3 cellular contexts compared by ENCODE assay signal in the genomic region with DNA sequence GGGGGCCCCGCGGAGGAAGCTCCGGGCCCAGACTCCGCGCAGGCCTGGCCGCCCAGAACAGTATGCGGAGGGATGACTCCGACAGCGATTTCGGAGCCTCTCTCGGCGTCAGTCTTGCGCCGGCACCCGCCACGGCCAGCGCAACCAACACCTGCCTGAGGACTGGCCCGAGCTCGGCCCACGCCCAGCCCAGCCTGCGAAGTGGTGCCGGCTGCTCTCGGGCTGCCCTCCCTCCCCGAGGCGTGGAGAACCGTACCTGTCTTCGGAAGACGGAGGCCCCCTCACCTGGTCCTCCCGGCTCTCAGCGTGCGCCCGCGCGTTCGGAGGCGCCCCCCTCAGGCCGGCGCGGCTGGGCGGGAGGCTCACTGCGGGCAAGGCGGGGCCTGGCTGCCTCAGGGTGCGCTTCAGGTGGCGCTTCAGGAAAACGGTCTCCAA.
A peak's percentile ranks its signal among the peaks of the same experiment; 100 is the strongest.
TF ChIP-seq lines count a peak whose summit lies in the region.

A gene with protein sequence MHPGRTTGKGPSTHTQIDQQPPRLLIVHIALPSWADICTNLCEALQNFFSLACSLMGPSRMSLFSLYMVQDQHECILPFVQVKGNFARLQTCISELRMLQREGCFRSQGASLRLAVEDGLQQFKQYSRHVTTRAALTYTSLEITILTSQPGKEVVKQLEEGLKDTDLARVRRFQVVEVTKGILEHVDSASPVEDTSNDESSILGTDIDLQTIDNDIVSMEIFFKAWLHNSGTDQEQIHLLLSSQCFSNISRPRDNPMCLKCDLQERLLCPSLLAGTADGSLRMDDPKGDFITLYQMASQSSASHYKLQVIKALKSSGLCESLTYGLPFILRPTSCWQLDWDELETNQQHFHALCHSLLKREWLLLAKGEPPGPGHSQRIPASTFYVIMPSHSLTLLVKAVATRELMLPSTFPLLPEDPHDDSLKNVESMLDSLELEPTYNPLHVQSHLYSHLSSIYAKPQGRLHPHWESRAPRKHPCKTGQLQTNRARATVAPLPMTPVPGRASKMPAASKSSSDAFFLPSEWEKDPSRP (minus strand): TSS at position 322 of the 435 bp plus-strand sequence. CDS start 8,055 bp downstream, outside the sequence.

TF ChIP-seq in IMR-90, 13 proteins besides CTCF, POLR2A, EP300 and RAD21:
- TF ChIP-seq MAZ (IDR thresholded peaks at IDR 0.05; ENCODE audit: borderline replicate concordance, low read depth, low read length) (no peak), RCOR1 (IDR thresholded peaks at IDR 0.05; ENCODE audit: insufficient replicate concordance, low read length) (no peak), RFX5 (IDR thresholded peaks at IDR 0.05; ENCODE audit: low read depth, low read length) (no peak), FOS (IDR thresholded peaks at IDR 0.05; ENCODE audit: low read depth, low read length) (no peak), MXI1 (IDR thresholded peaks at IDR 0.05; ENCODE audit: borderline replicate concordance, low read depth, low read length) (no peak), CEBPB (IDR thresholded peaks at IDR 0.05; ENCODE audit: low read depth, low read length) (no peak), CHD1 (IDR thresholded peaks at IDR 0.05; ENCODE audit: low read depth, low read length) (no peak), SMC3 (IDR thresholded peaks at IDR 0.05; ENCODE audit: low read depth, low read length) (no peak), NFE2L2 (IDR thresholded peaks at IDR 0.05; ENCODE audit: low read depth, low read length) (no peak), MAFK (IDR thresholded peaks at IDR 0.05; ENCODE audit: low read depth, low read length) (no peak), BHLHE40 (IDR thresholded peaks at IDR 0.05; ENCODE audit: low read depth, low read length) (no peak)
- TF ChIP-seq, protein P1, sequence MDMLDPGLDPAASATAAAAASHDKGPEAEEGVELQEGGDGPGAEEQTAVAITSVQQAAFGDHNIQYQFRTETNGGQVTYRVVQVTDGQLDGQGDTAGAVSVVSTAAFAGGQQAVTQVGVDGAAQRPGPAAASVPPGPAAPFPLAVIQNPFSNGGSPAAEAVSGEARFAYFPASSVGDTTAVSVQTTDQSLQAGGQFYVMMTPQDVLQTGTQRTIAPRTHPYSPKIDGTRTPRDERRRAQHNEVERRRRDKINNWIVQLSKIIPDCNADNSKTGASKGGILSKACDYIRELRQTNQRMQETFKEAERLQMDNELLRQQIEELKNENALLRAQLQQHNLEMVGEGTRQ (IDR thresholded peaks at IDR 0.05; ENCODE audit: low read depth, low read length), result no peak
- TF ChIP-seq, protein P2, sequence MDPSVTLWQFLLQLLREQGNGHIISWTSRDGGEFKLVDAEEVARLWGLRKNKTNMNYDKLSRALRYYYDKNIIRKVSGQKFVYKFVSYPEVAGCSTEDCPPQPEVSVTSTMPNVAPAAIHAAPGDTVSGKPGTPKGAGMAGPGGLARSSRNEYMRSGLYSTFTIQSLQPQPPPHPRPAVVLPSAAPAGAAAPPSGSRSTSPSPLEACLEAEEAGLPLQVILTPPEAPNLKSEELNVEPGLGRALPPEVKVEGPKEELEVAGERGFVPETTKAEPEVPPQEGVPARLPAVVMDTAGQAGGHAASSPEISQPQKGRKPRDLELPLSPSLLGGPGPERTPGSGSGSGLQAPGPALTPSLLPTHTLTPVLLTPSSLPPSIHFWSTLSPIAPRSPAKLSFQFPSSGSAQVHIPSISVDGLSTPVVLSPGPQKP (IDR thresholded peaks at IDR 0.05; ENCODE audit: borderline replicate concordance, low read depth, low read length), result no peak
TF ChIP-seq in IMR-90: peak in this region for 0.

TF ChIP-seq in K562, 482 proteins besides CTCF, POLR2A, EP300 and RAD21:
- TF ChIP-seq NR2C2 (CRISPR knock-in tag; IDR thresholded peaks at IDR 0.05), result no peak
- TF ChIP-seq NR2C2 (tag; IDR thresholded peaks at IDR 0.05), result no peak
- TF ChIP-seq, protein P3, sequence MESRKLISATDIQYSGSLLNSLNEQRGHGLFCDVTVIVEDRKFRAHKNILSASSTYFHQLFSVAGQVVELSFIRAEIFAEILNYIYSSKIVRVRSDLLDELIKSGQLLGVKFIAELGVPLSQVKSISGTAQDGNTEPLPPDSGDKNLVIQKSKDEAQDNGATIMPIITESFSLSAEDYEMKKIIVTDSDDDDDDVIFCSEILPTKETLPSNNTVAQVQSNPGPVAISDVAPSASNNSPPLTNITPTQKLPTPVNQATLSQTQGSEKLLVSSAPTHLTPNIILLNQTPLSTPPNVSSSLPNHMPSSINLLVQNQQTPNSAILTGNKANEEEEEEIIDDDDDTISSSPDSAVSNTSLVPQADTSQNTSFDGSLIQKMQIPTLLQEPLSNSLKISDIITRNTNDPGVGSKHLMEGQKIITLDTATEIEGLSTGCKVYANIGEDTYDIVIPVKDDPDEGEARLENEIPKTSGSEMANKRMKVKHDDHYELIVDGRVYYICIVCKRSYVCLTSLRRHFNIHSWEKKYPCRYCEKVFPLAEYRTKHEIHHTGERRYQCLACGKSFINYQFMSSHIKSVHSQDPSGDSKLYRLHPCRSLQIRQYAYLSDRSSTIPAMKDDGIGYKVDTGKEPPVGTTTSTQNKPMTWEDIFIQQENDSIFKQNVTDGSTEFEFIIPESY (CRISPR knock-in tag; IDR thresholded peaks at IDR 0.05), result peak; percentile 46; the same call in 1 of the 2 replicates
- TF ChIP-seq, protein P4, sequence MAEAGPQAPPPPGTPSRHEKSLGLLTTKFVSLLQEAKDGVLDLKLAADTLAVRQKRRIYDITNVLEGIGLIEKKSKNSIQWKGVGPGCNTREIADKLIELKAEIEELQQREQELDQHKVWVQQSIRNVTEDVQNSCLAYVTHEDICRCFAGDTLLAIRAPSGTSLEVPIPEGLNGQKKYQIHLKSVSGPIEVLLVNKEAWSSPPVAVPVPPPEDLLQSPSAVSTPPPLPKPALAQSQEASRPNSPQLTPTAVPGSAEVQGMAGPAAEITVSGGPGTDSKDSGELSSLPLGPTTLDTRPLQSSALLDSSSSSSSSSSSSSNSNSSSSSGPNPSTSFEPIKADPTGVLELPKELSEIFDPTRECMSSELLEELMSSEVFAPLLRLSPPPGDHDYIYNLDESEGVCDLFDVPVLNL (CRISPR knock-in tag; IDR thresholded peaks at IDR 0.05; ENCODE audit: low read depth), result no peak
- no peak for TF ChIP-seq NFXL1 (CRISPR knock-in tag; IDR thresholded peaks at IDR 0.05)
- TF ChIP-seq KAT2B (IDR thresholded peaks at IDR 0.05; ENCODE audit: low read depth, low read length), result no peak

TF ChIP-seq in SK-N-SH treated with all-trans-retinoic acid at 6 μM for 48 hours, 23 proteins besides CTCF, POLR2A, EP300 and RAD21:
- TF ChIP-seq SNAI2 (CRISPR knock-in tag; IDR thresholded peaks at IDR 0.05) (no peak), ARNTL (CRISPR knock-in tag; IDR thresholded peaks at IDR 0.05; ENCODE audit: borderline replicate concordance, low read depth) (no peak), GLIS3 (CRISPR knock-in tag; IDR thresholded peaks at IDR 0.05) (no peak), PPARA (CRISPR knock-in tag; IDR thresholded peaks at IDR 0.05; ENCODE audit: borderline replicate concordance) (no peak), ZNF8 (CRISPR knock-in tag; IDR thresholded peaks at IDR 0.05) (no peak), ZFP30 (CRISPR knock-in tag; IDR thresholded peaks at IDR 0.05) (no peak), ZNF70 (CRISPR knock-in tag; IDR thresholded peaks at IDR 0.05) (no peak), TOX (CRISPR knock-in tag; IDR thresholded peaks at IDR 0.05; ENCODE audit: borderline replicate concordance) (no peak), BACH2 (CRISPR knock-in tag; IDR thresholded peaks at IDR 0.05; ENCODE audit: borderline replicate concordance) (no peak), ESRRG (CRISPR knock-in tag; IDR thresholded peaks at IDR 0.05) (no peak), ISL1 (CRISPR knock-in tag; IDR thresholded peaks at IDR 0.05) (no peak), ZFP3 (CRISPR knock-in tag; IDR thresholded peaks at IDR 0.05) (no peak), ZNF565 (CRISPR knock-in tag; conservative IDR thresholded peaks at IDR 0.05; ENCODE audit: low read depth) (no peak), CSDC2 (CRISPR knock-in tag; IDR thresholded peaks at IDR 0.05) (no peak)
- TF ChIP-seq, protein P5, sequence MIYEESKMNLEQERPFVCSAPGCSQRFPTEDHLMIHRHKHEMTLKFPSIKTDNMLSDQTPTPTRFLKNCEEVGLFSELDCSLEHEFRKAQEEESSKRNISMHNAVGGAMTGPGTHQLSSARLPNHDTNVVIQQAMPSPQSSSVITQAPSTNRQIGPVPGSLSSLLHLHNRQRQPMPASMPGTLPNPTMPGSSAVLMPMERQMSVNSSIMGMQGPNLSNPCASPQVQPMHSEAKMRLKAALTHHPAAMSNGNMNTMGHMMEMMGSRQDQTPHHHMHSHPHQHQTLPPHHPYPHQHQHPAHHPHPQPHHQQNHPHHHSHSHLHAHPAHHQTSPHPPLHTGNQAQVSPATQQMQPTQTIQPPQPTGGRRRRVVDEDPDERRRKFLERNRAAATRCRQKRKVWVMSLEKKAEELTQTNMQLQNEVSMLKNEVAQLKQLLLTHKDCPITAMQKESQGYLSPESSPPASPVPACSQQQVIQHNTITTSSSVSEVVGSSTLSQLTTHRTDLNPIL (CRISPR knock-in tag; IDR thresholded peaks at IDR 0.05; ENCODE audit: low read depth), result no peak
- TF ChIP-seq, protein P6, sequence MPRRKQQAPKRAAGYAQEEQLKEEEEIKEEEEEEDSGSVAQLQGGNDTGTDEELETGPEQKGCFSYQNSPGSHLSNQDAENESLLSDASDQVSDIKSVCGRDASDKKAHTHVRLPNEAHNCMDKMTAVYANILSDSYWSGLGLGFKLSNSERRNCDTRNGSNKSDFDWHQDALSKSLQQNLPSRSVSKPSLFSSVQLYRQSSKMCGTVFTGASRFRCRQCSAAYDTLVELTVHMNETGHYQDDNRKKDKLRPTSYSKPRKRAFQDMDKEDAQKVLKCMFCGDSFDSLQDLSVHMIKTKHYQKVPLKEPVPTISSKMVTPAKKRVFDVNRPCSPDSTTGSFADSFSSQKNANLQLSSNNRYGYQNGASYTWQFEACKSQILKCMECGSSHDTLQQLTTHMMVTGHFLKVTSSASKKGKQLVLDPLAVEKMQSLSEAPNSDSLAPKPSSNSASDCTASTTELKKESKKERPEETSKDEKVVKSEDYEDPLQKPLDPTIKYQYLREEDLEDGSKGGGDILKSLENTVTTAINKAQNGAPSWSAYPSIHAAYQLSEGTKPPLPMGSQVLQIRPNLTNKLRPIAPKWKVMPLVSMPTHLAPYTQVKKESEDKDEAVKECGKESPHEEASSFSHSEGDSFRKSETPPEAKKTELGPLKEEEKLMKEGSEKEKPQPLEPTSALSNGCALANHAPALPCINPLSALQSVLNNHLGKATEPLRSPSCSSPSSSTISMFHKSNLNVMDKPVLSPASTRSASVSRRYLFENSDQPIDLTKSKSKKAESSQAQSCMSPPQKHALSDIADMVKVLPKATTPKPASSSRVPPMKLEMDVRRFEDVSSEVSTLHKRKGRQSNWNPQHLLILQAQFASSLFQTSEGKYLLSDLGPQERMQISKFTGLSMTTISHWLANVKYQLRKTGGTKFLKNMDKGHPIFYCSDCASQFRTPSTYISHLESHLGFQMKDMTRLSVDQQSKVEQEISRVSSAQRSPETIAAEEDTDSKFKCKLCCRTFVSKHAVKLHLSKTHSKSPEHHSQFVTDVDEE (CRISPR knock-in tag; IDR thresholded peaks at IDR 0.05), result no peak
- TF ChIP-seq, protein P7, sequence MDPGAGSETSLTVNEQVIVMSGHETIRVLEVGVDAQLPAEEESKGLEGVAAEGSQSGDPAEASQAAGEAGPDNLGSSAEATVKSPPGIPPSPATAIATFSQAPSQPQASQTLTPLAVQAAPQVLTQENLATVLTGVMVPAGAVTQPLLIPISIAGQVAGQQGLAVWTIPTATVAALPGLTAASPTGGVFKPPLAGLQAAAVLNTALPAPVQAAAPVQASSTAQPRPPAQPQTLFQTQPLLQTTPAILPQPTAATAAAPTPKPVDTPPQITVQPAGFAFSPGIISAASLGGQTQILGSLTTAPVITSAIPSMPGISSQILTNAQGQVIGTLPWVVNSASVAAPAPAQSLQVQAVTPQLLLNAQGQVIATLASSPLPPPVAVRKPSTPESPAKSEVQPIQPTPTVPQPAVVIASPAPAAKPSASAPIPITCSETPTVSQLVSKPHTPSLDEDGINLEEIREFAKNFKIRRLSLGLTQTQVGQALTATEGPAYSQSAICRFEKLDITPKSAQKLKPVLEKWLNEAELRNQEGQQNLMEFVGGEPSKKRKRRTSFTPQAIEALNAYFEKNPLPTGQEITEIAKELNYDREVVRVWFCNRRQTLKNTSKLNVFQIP (CRISPR knock-in tag; IDR thresholded peaks at IDR 0.05; ENCODE audit: borderline replicate concordance, low read depth), result no peak
- TF ChIP-seq, protein P8, sequence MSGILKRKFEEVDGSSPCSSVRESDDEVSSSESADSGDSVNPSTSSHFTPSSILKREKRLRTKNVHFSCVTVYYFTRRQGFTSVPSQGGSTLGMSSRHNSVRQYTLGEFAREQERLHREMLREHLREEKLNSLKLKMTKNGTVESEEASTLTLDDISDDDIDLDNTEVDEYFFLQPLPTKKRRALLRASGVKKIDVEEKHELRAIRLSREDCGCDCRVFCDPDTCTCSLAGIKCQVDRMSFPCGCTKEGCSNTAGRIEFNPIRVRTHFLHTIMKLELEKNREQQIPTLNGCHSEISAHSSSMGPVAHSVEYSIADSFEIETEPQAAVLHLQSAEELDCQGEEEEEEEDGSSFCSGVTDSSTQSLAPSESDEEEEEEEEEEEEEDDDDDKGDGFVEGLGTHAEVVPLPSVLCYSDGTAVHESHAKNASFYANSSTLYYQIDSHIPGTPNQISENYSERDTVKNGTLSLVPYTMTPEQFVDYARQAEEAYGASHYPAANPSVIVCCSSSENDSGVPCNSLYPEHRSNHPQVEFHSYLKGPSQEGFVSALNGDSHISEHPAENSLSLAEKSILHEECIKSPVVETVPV (CRISPR knock-in tag; IDR thresholded peaks at IDR 0.05), result no peak
